Comparison of ENCODE assay signal across 2 cellular contexts in genomic region chr16:84919751-84920150, GRCh38.
TF ChIP-seq lines count a peak whose summit lies in the region.

No MANE protein-coding gene starts in this region.

TF ChIP-seq in GM23338, 12 proteins besides CTCF, POLR2A, EP300 and RAD21:
- TF ChIP-seq REST (IDR thresholded peaks at IDR 0.05; ENCODE audit: unreplicated experiment) (no peak), NANOG (IDR thresholded peaks at IDR 0.05; ENCODE audit: borderline replicate concordance) (no peak), ZNF114 (CRISPR knock-in tag; IDR thresholded peaks at IDR 0.05) (no peak), JUNB (IDR thresholded peaks at IDR 0.05; ENCODE audit: unreplicated experiment) (no peak), ETS1 (IDR thresholded peaks at IDR 0.05) (no peak), CREB1 (CRISPR knock-in tag; IDR thresholded peaks at IDR 0.05; ENCODE audit: low read depth) (no peak), ZNF331 (CRISPR knock-in tag; IDR thresholded peaks at IDR 0.05; ENCODE audit: low read depth) (no peak), EZH2phosphoT487 (IDR thresholded peaks at IDR 0.05; ENCODE audit: unreplicated experiment) (no peak), EZH2 (IDR thresholded peaks at IDR 0.05; ENCODE audit: low read depth, unreplicated experiment) (no peak), ZNF462 (CRISPR knock-in tag; IDR thresholded peaks at IDR 0.05) (no peak)

TF ChIP-seq in K562, 482 proteins besides CTCF, POLR2A, EP300 and RAD21 (continued from another document):
- TF ChIP-seq PKNOX1 (IDR thresholded peaks at IDR 0.05) (peak; percentile 93), PBX2 (CRISPR knock-in tag; IDR thresholded peaks at IDR 0.05; ENCODE audit: low read depth) (0 out of 2 replicates have a peak, but pooled peaks have one; percentile 29), PBX2 (tag; conservative IDR thresholded peaks at IDR 0.05; ENCODE audit: low read depth) (peak; percentile 49), ELK1 (CRISPR knock-in tag; IDR thresholded peaks at IDR 0.05) (no peak), CXXC5 (CRISPR knock-in tag; IDR thresholded peaks at IDR 0.05) (peak; percentile 84)
